In the genomic region with DNA sequence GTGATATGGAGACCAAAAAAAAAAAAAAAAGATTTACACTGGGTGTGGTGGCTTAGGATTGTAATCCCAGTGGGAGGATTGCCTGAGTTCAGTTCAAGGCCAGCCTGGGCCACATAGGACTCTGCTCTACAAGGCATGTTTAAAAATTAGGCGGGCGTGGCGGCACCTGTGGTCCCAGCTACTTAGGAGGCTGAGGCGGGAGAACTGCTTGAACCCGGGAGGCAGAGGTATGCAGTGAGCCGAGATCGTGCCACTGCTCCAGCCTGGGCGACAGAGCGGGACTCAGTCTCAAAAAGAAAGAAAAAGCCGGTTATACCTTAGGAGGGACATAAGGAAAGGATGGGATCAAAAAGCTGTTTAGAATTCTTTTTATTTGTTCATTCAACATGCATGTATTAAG, we compare ENCODE assay signal across 9 cellular contexts. TPM values are rescaled to one million over a fixed set of nuclear protein-coding genes. Genes with fewer than 3 reads are reported as not detected.
A peak's percentile ranks its signal among the peaks of the same experiment; 100 is the strongest.
DNase-seq lines count a peak whose midpoint lies in the region; ATAC-seq and TF ChIP-seq lines count a peak whose summit lies in the region.
"Had no signal": no experiment of that assay in that cellular context is flagged by ENCODE, and none has a peak within 500 bp of the region (broad histone marks: within the 10 kb centered on the region; RNA-seq: fewer than 3 reads in every experiment).

No MANE protein-coding gene starts in this region.

- H3K27ac ChIP-seq in skin epidermis (peak overlapping the region in 1 of 21 experiments; percentile 22), gastroesophageal sphincter (peak overlapping the region in 2 of 4 donors; percentile 71 to 77)

- ATAC-seq in SK-N-SH treated with all-trans-retinoic acid at 6 μM for 48 hours, result peak; percentile 4; the same call in 2 of the 3 replicates
- ATAC-seq in gastroesophageal sphincter, result no peak

- 54 to 79% methylated on average over 7 to 10 of the region's 10 CpGs for WGBS in gastroesophageal sphincter (ENCODE audit: low coverage in 1 of 2), 2 donors
- 75 to 76% methylated on average over 10 of the region's 10 CpGs for WGBS in lower leg skin, 2 donors

- H3K4me3 ChIP-seq in GM12865 (ENCODE audit: low read depth, low read length), result peak overlapping the region; percentile 56
- peak overlapping the region; percentile 63 for H3K4me3 ChIP-seq in fibroblast of villous mesenchyme (ENCODE audit: low read depth, low read length)
- H3K4me3 ChIP-seq in skin epidermis, result peak overlapping the region in 5 of 7 experiments; percentile 34 to 49 (median 42)
- peak overlapping the region in 1 of 2 donors; percentile 56 for H3K4me3 ChIP-seq in gastroesophageal sphincter
- no peak overlapping the region for H3K4me3 ChIP-seq in lower leg skin (ENCODE audit: low read depth, poor library complexity, severe bottlenecking)

- no peak for DNase-seq in GM12865 (ENCODE audit: low read depth)
- DNase-seq in fibroblast of villous mesenchyme (ENCODE audit: low read depth), result no peak
- no peak for DNase-seq in H4 (ENCODE audit: low spot score)
- DNase-seq in lower leg skin (ENCODE audit: low spot score in 2 of 2), result no peak
- no peak for DNase-seq in cerebellar nuclear complex (lab: John Stamatoyannopoulos, UW)

- H3K27me3 ChIP-seq in gastroesophageal sphincter, result no peaks in the 10 kb centered on the region

- H3K4me1 ChIP-seq in gastroesophageal sphincter, result peaks cover 0 to 21% (median 6%) of the 10 kb centered on the region in 3 donors

- H3K36me3 ChIP-seq in gastroesophageal sphincter, result peaks cover 0 to 23% of the 10 kb centered on the region in 2 donors

- TF ChIP-seq EP300 in gastroesophageal sphincter (IDR thresholded peaks at IDR 0.05), result no peak

- no peak for TF ChIP-seq POLR2A in gastroesophageal sphincter (IDR thresholded peaks at IDR 0.05)
- TF ChIP-seq POLR2A in lower leg skin (IDR thresholded peaks at IDR 0.05), result no peak

- intact Hi-C loops in lower leg skin (cut with DNase I; ENCODE audit: low total_unique reads), result no loop called here

- H3K9me3 ChIP-seq in gastroesophageal sphincter, result no peaks in the 10 kb centered on the region

- TF ChIP-seq CTCF in GM12865 (IDR thresholded peaks at IDR 0.05; ENCODE audit: insufficient read depth, low read depth, low read length, missing control alignments) (no peak), fibroblast of villous mesenchyme (IDR thresholded peaks at IDR 0.05; ENCODE audit: insufficient read depth, low read depth, low read length) (no peak), gastroesophageal sphincter (IDR thresholded peaks at IDR 0.05) (no peak), lower leg skin (IDR thresholded peaks at IDR 0.05) (no peak)

TF ChIP-seq in SK-N-SH treated with all-trans-retinoic acid at 6 μM for 48 hours, 23 proteins besides CTCF, POLR2A, EP300 and RAD21:
- TF ChIP-seq TCF4 (CRISPR knock-in tag; IDR thresholded peaks at IDR 0.05; ENCODE audit: borderline replicate concordance), result no peak
- no peak for TF ChIP-seq ZNF565 (CRISPR knock-in tag; conservative IDR thresholded peaks at IDR 0.05; ENCODE audit: low read depth)
- TF ChIP-seq OSR1 (CRISPR knock-in tag; IDR thresholded peaks at IDR 0.05), result no peak
- no peak for TF ChIP-seq ZFP30 (CRISPR knock-in tag; IDR thresholded peaks at IDR 0.05)
- no peak for TF ChIP-seq SNAI2 (CRISPR knock-in tag; IDR thresholded peaks at IDR 0.05)
- no peak for TF ChIP-seq ZNF8 (CRISPR knock-in tag; IDR thresholded peaks at IDR 0.05)
TF ChIP-seq in SK-N-SH treated with all-trans-retinoic acid at 6 μM for 48 hours: peak in this region for 0.

RNA-seq across cellular contexts. Expression of gene SPDYA, which starts 0.7 kb away (rescaled TPM):
- total RNA-seq in fibroblast of villous mesenchyme, result 0.97 and 1.3 TPM in 2 replicates
- not detected in 2 replicates for total RNA-seq in H4 (2014; rRNA removed; shearing (Covaris generic))
- 1 to 10 TPM; 1.0 to 3.9 (median 2.1) TPM for total RNA-seq in gastroesophageal sphincter
- under 1 TPM in 3 of 4 donors, not detected in 1; 0.42 to 0.95 (median 0.71) TPM for total RNA-seq in lower leg skin
- total RNA-seq: kidney epithelial cell had no signal

RNA-seq across cellular contexts. Expression of gene PPP1CB, which starts 58.3 kb away (rescaled TPM):
- total RNA-seq in fibroblast of villous mesenchyme (172 and 279 TPM in 2 replicates), gastroesophageal sphincter (1,000 to 10,000 TPM in 1 of 4 donors, 100 to 1,000 TPM in 3; 524 to 1,194 (median 837) TPM), lower leg skin (100 to 1,000 TPM in 3 of 4 donors, 10 to 100 TPM in 1; 99.9 to 151 (median 119) TPM)
- total RNA-seq in H4 (2014; rRNA removed; shearing (Covaris generic)), result 76.5 and 96.0 TPM in 2 replicates
